In genomic region chr2:165901595-165901994, GRCh38 we compare ENCODE assay signal across 17 cellular contexts.
"Had no signal": no experiment of that assay in that cellular context is flagged by ENCODE, and none has a peak within 500 bp of the region (broad histone marks: within the 10 kb centered on the region; RNA-seq: fewer than 3 reads in every experiment).

No MANE protein-coding gene starts in this region.

- H3K9me3 ChIP-seq: upper lobe of right lung had no signal

- H3K27me3 ChIP-seq: cardiac muscle cell, foreskin keratinocyte, hepatocyte, upper lobe of right lung had no signal

- DNase-seq: activated CD4-positive, alpha-beta T cell treated with anti-CD3 and anti-CD28 coated beads, Interleukin-2, amount 50 U/mL, for 48 hours; activated gamma-delta T cell treated with Interleukin-2 at 50 U/mL for 16 hours; activated T-cell treated with anti-CD3 and anti-CD28 coated beads for 4 hours; amniotic stem cell; effector memory CD4-positive, alpha-beta T cell; foreskin keratinocyte; mesenchymal stem cell; naive thymus-derived CD8-positive, alpha-beta T cell; retina; stimulated activated CD8-positive, alpha-beta memory T cell treated with anti-CD3 and anti-CD28 coated beads, Interleukin-4, amount 100 ng/mL, for 48 hours; stimulated activated naive CD4-positive, alpha-beta T cell; T-helper 2 cell; upper lobe of right lung had no signal

- ATAC-seq: foreskin keratinocyte; naive thymus-derived CD8-positive, alpha-beta T cell; upper lobe of right lung had no signal

- H3K27me3 Mint-ChIP-seq: activated naive CD8-positive, alpha-beta T cell; naive thymus-derived CD8-positive, alpha-beta T cell had no signal

- H3K4me3 Mint-ChIP-seq: activated naive CD8-positive, alpha-beta T cell; activated T-helper 1 cell treated with anti-CD3 and anti-CD28 coated beads, Interleukin-12 subunit alpha, Interleukin-12 subunit beta, Interleukin-2, Interleukin-4 antibody, amounts not matched to agents 30 ng/mL and 10 ng/mL and 1 ng/mL, durations not matched to agents 14 hours and 24 hours and 36 hours; naive thymus-derived CD8-positive, alpha-beta T cell had no signal

- H3K27ac ChIP-seq: cardiac muscle cell, foreskin keratinocyte, hepatocyte, upper lobe of right lung had no signal

- H3K4me3 ChIP-seq: cardiac muscle cell, hepatocyte, upper lobe of right lung had no signal

- H3K27ac Mint-ChIP-seq: activated naive CD8-positive, alpha-beta T cell; activated T-helper 1 cell treated with anti-CD3 and anti-CD28 coated beads, Interleukin-12 subunit alpha, Interleukin-12 subunit beta, Interleukin-2, Interleukin-4 antibody, amounts not matched to agents 30 ng/mL and 10 ng/mL and 1 ng/mL, durations not matched to agents 14 hours and 24 hours and 36 hours; naive thymus-derived CD8-positive, alpha-beta T cell had no signal

- H3K9me3 Mint-ChIP-seq: activated T-helper 1 cell treated with anti-CD3 and anti-CD28 coated beads, Interleukin-12 subunit alpha, Interleukin-12 subunit beta, Interleukin-2, Interleukin-4 antibody, amounts not matched to agents 30 ng/mL and 10 ng/mL and 1 ng/mL, durations not matched to agents 14 hours and 24 hours and 36 hours; naive thymus-derived CD8-positive, alpha-beta T cell had no signal
